In the genomic region with DNA sequence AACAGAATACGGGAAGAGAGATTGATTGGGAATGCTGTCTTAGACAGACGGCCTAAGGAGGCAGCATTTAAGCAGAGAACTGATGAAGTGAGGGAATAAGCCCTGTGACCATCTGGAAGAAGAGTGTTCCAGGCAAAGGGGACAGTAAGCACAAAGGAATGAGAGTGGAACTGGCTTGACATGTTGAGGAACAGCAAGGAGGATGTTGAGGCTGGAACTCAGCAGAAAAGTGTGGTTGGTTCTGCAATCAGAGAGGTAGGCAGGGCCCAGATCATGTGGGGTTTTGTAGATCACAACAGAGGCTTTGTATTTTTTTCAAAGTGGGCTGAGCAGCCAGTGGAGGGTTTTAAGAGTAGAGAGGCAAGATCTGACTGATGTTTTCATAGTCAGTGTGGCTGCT, we compare ENCODE assay signal across 20 cellular contexts.
A peak's percentile ranks its signal among the peaks of the same experiment; 100 is the strongest.
DNase-seq lines count a peak whose midpoint lies in the region; ATAC-seq and TF ChIP-seq lines count a peak whose summit lies in the region.
"Had no signal": no experiment of that assay in that cellular context is flagged by ENCODE, and none has a peak within 500 bp of the region (broad histone marks: within the 10 kb centered on the region; RNA-seq: fewer than 3 reads in every experiment).

No MANE protein-coding gene starts in this region.

- 51 to 56% methylated on average over 2 of the region's 2 CpGs for WGBS in GM23248 (ENCODE audit: low coverage in 1 of 2, low lambda C conversion rate in 2 of 2, missing lambda C conversion rate in 2 of 2), 2 experiments

- DNase-seq in AG08395 (ENCODE audit: low spot score) = peak; percentile 23
- DNase-seq in GM23248 = peak; percentile 46
- DNase-seq in WERI-Rb-1 = peak; percentile 33
- DNase-seq in islet precursor cell = peak; percentile 86
- DNase-seq in HEK293T (ENCODE audit: extremely low spot score) = no peak
- no peak for DNase-seq in glutamatergic neuron
- no peak for DNase-seq in NCI-H187 treated with DMSO at 0.1 percent for 48 hours (lab: John Stamatoyannopoulos, UW)
- DNase-seq: AML-193; CD4-positive, CD25-positive, alpha-beta regulatory T cell; DMS79; GDM1; NCI-H1417; NCI-H2029 treated with DMSO at 0.1 percent for 48 hours; NCI-H524 treated with DMSO at 0.1 percent for 48 hours; NK-92 treated with Interleukin-12 subunit alpha and Interleukin-12 subunit beta, amount 100 ng/mL, for 24 hours; OCI-M1 had no signal

- H3K36me3 ChIP-seq in GM23248 (ENCODE audit: low read depth) (no peaks in the 10 kb centered on the region), WERI-Rb-1 (no peaks in the 10 kb centered on the region)

- in situ Hi-C loops in GM23248 (cut with MboI) = loop anchor here (10.0 kb wide), 1 partner anchor 426 kb away; a partner anchor contains a TSS

- no peaks in the 10 kb centered on the region for H3K79me2 ChIP-seq in GM23248 (ENCODE audit: insufficient read depth)

- H3K9me3 Mint-ChIP-seq in glutamatergic neuron (ENCODE audit: unreplicated experiment) = no peaks in the 10 kb centered on the region
- H3K9me3 Mint-ChIP-seq: CD4-positive, CD25-positive, alpha-beta regulatory T cell; GM23338 had no signal

- H3K4me1 ChIP-seq in GM23248 (ENCODE audit: insufficient read depth) = peaks cover 28% of the 10 kb centered on the region

- POLR2A ChIA-PET in HEK293T (lab: Yijun Ruan, JAX) = no interaction called here

- no peak overlapping the region for H2AFZ ChIP-seq in GM23248
- H2AFZ ChIP-seq: GM23338 had no signal

- H3K4me2 ChIP-seq in GM23248 (ENCODE audit: unreplicated experiment) = peak overlapping the region; percentile 40
- H3K4me2 ChIP-seq: GM23338 had no signal

- TF ChIP-seq CTCF in WERI-Rb-1 (IDR thresholded peaks at IDR 0.05; ENCODE audit: low read depth, low read length) (0 out of 2 replicates have a peak, but pooled peaks have one; percentile 3), glutamatergic neuron (IDR thresholded peaks at IDR 0.05; ENCODE audit: partially characterized antibody, unreplicated experiment) (no peak)

- H3K27ac ChIP-seq in GM23248 = no peak overlapping the region
- no peak overlapping the region for H3K27ac ChIP-seq in WERI-Rb-1
- H3K27ac ChIP-seq: SK-N-MC had no signal

- H3K36me3 Mint-ChIP-seq in glutamatergic neuron (ENCODE audit: unreplicated experiment) = no peaks in the 10 kb centered on the region
- H3K36me3 Mint-ChIP-seq: CD4-positive, CD25-positive, alpha-beta regulatory T cell had no signal

- H3F3A ChIP-seq in GM23248 (ENCODE audit: insufficient read depth) = peaks cover 25% of the 10 kb centered on the region

- no peak overlapping the region for H3K4me3 Mint-ChIP-seq in glutamatergic neuron (ENCODE audit: unreplicated experiment)
- H3K4me3 Mint-ChIP-seq: CD4-positive, CD25-positive, alpha-beta regulatory T cell; GM23338 had no signal

- no peaks in the 10 kb centered on the region for H3K9me2 ChIP-seq in GM23248 (ENCODE audit: insufficient read depth)

- CTCF ChIA-PET in HEK293T (lab: Yijun Ruan, JAX) = no interaction called here

- H3K4me1 Mint-ChIP-seq in glutamatergic neuron (ENCODE audit: low read depth, unreplicated experiment) = no peaks in the 10 kb centered on the region

- H3K27ac Mint-ChIP-seq in glutamatergic neuron (ENCODE audit: unreplicated experiment) = no peak overlapping the region
- H3K27ac Mint-ChIP-seq: CD4-positive, CD25-positive, alpha-beta regulatory T cell; GM23338 had no signal

- H3K9me3 ChIP-seq in GM23248 (ENCODE audit: low read depth) (no peaks in the 10 kb centered on the region), WERI-Rb-1 (ENCODE audit: severe bottlenecking) (no peaks in the 10 kb centered on the region)

- H4K20me1 ChIP-seq in GM23248 (ENCODE audit: insufficient read depth) = no peaks in the 10 kb centered on the region

- no peaks in the 10 kb centered on the region for H3K27me3 Mint-ChIP-seq in glutamatergic neuron (ENCODE audit: unreplicated experiment)

- H3K4me3 ChIP-seq in GM23248 = no peak overlapping the region
- no peak overlapping the region for H3K4me3 ChIP-seq in WERI-Rb-1 (ENCODE audit: low read depth, low read length)
- H3K4me3 ChIP-seq: GM23338, SK-N-MC had no signal

- ATAC-seq in GM19351 (IDR thresholded peaks at IDR 0.05; ENCODE audit: unreplicated experiment) = no peak
- ATAC-seq: GM23338, HepG2 had no signal

- no peak overlapping the region for H3K9ac ChIP-seq in GM23248

- H3K27me3 ChIP-seq in GM23248 (replicated peaks; ENCODE audit: insufficient read depth) (no peaks in the 10 kb centered on the region), WERI-Rb-1 (ENCODE audit: insufficient read depth, low read depth, severe bottlenecking) (no peaks in the 10 kb centered on the region)

TF ChIP-seq in HEK293T, 16 proteins besides CTCF, POLR2A, EP300 and RAD21:
- no peak for TF ChIP-seq HDGF (IDR thresholded peaks at IDR 0.05; ENCODE audit: borderline replicate concordance)
- no peak for TF ChIP-seq LEF1 (IDR thresholded peaks at IDR 0.05; ENCODE audit: borderline replicate concordance)
- no peak for TF ChIP-seq FOXK2 (IDR thresholded peaks at IDR 0.05)
- no peak for TF ChIP-seq CTBP1 (IDR thresholded peaks at IDR 0.05; ENCODE audit: borderline replicate concordance)
- TF ChIP-seq L3MBTL2 (conservative IDR thresholded peaks at IDR 0.05) = no peak
- no peak for TF ChIP-seq NFRKB (IDR thresholded peaks at IDR 0.05)
- no peak for TF ChIP-seq BHLHE40 (IDR thresholded peaks at IDR 0.05; ENCODE audit: borderline replicate concordance)
TF ChIP-seq in HEK293T: peak in this region for 0.

Comparison
In these comparisons a context has a peak if more than half of its experiments do, and no peak if none do; other contexts are left out.
1. DNase-seq: peak in AG08395 (single experiment), GM23248 (single experiment), WERI-Rb-1 (single experiment) and islet precursor cell (single experiment); none in HEK293T (single experiment), glutamatergic neuron (single experiment) and NCI-H187 treated with DMSO at 0.1 percent for 48 hours (single experiment).